ENCODE assay signal across 15 cellular contexts in genomic region chr1:196557797-196558196, GRCh38. TPM values are rescaled to one million over a fixed set of nuclear protein-coding genes. Genes with fewer than 3 reads are reported as not detected.
DNase-seq lines count a peak whose midpoint lies in the region; ATAC-seq and TF ChIP-seq lines count a peak whose summit lies in the region.
"Had no signal": no experiment of that assay in that cellular context is flagged by ENCODE, and none has a peak within 500 bp of the region (broad histone marks: within the 10 kb centered on the region; RNA-seq: fewer than 3 reads in every experiment).

No MANE protein-coding gene starts in this region.

- H3K27ac ChIP-seq in PC-3 (ENCODE audit: low read length): no peak overlapping the region
- peak overlapping the region; percentile 5 for H3K27ac ChIP-seq in left ventricle myocardium inferior (replicated peaks)
- no peak overlapping the region for H3K27ac ChIP-seq in subcutaneous abdominal adipose tissue (ENCODE audit: low read depth, low read length)
- H3K27ac ChIP-seq: C4-2B had no signal

- ATAC-seq in PC-3 (no peak), GM19035 (IDR thresholded peaks at IDR 0.05; ENCODE audit: unreplicated experiment) (no peak), HG03354 (IDR thresholded peaks at IDR 0.05; ENCODE audit: poor library complexity, severe bottlenecking, unreplicated experiment) (no peak)
- ATAC-seq: stimulated activated naive CD8-positive, alpha-beta T cell treated with anti-CD3 and anti-CD28 coated beads, Interleukin-15, Interleukin-2, amounts not matched to agents 100 U/mL and 50 U/mL, for 24 hours had no signal

- no peaks in the 10 kb centered on the region for H3K79me2 ChIP-seq in PC-3 (ENCODE audit: low read length)

- H2AFZ ChIP-seq in PC-3 (ENCODE audit: low read length): peak overlapping the region; percentile 64; the same call in 1 of the 2 replicates

- no peaks in the 10 kb centered on the region for H3K36me3 Mint-ChIP-seq in activated CD4-positive, alpha-beta memory T cell treated with anti-CD3 and anti-CD28 coated beads, Interleukin-2, amount 10 ng/mL, durations not matched to agents 7 days and 5 days (ENCODE audit: low read depth)

- no peaks in the 10 kb centered on the region for H3F3A ChIP-seq in PC-3 (ENCODE audit: low read length, unreplicated experiment)

- H3K27me3 Mint-ChIP-seq in activated CD4-positive, alpha-beta memory T cell treated with anti-CD3 and anti-CD28 coated beads, Interleukin-2, amount 10 ng/mL, durations not matched to agents 7 days and 5 days: no peaks in the 10 kb centered on the region

- H3K4me3 ChIP-seq in PC-3 (ENCODE audit: low read length) (peak overlapping the region; percentile 63), cardiac fibroblast (replicated peaks in 1 of 2; ENCODE audit: low read depth in 2 of 2, low read length in 2 of 2) (no peak overlapping the region), left ventricle myocardium inferior (peak overlapping the region; percentile 26), subcutaneous abdominal adipose tissue (ENCODE audit: low read depth in 1 of 5, low read length in 5 of 5) (peak overlapping the region in 3 of 5 donors; percentile 46 to 64 (median 53))

- H3K9me2 ChIP-seq in PC-3 (replicated peaks; ENCODE audit: low read length): no peaks in the 10 kb centered on the region

- intact Hi-C loops in PC-3 (cut with micrococcal nuclease): loop anchor here (10.0 kb wide), 1 partner anchor 153 kb away; no protein-coding TSS in a partner anchor
- intact Hi-C loops in left ventricle myocardium inferior (cut with micrococcal nuclease): no loop called here

- no peak for DNase-seq in PC-3
- DNase-seq in cardiac fibroblast (ENCODE audit: low read depth in 2 of 2): peak; percentile 11 to 60
- no peak for DNase-seq in left ventricle myocardium inferior
- no peak for DNase-seq in occipital lobe (lab: John Stamatoyannopoulos, UW)
- DNase-seq in activated CD4-positive, alpha-beta memory T cell treated with anti-CD3 and anti-CD28 coated beads, Interleukin-2, amount 10 ng/mL, durations not matched to agents 7 days and 5 days: no peak
- DNase-seq: activated effector memory CD4-positive, alpha-beta T cell treated with Interleukin-2 at 50 U/mL for 16 hours; cortex of kidney; esophagus squamous epithelium; NCI-H2081 treated with DMSO at 0.1 percent for 48 hours; stimulated activated naive CD8-positive, alpha-beta T cell treated with anti-CD3 and anti-CD28 coated beads, Interleukin-15, Interleukin-2, amounts not matched to agents 100 U/mL and 50 U/mL, for 24 hours had no signal

- CTCF ChIA-PET in PC-3 (lab: Charles Lee): no interaction called here
- CTCF ChIA-PET in activated CD4-positive, alpha-beta memory T cell treated with anti-CD3 and anti-CD28 coated beads, Interleukin-2, amount 10 ng/mL, durations not matched to agents 7 days and 5 days (lab: Charles Lee): no interaction called here

- H3K9me3 ChIP-seq in PC-3 (ENCODE audit: low read length): no peaks in the 10 kb centered on the region
- peaks cover 45% of the 10 kb centered on the region for H3K9me3 ChIP-seq in left ventricle myocardium inferior (replicated peaks)
- H3K9me3 ChIP-seq in subcutaneous abdominal adipose tissue (ENCODE audit: control insufficient read depth in 5 of 5, low read length in 5 of 5): peaks cover 0 to 2% (median 0%) of the 10 kb centered on the region in 5 donors
- H3K9me3 ChIP-seq: esophagus squamous epithelium had no signal

- peak overlapping the region; percentile 77; the same call in 1 of the 2 replicates for H3K4me2 ChIP-seq in PC-3 (ENCODE audit: low read length)

- H3K9ac ChIP-seq in PC-3 (ENCODE audit: low read length) (no peak overlapping the region), subcutaneous abdominal adipose tissue (ENCODE audit: low read length in 5 of 5) (no peak overlapping the region)

- no peak for TF ChIP-seq CTCF in PC-3 (conservative IDR thresholded peaks at IDR 0.05; ENCODE audit: low read depth, low read length)
- no peak for TF ChIP-seq CTCF in cardiac fibroblast (IDR thresholded peaks at IDR 0.05; ENCODE audit: low read depth, low read length)
- TF ChIP-seq CTCF in left ventricle myocardium inferior (IDR thresholded peaks at IDR 0.05; ENCODE audit: borderline replicate concordance): no peak

- H3K4me1 ChIP-seq in PC-3 (ENCODE audit: insufficient read depth, low read length): no peaks in the 10 kb centered on the region
- no peaks in the 10 kb centered on the region for H3K4me1 ChIP-seq in left ventricle myocardium inferior
- H3K4me1 ChIP-seq in subcutaneous abdominal adipose tissue (ENCODE audit: control insufficient read depth in 5 of 5, insufficient read depth in 5 of 5, low read length in 5 of 5): peaks cover 0 to 5% (median 2%) of the 10 kb centered on the region in 5 donors
- H3K4me1 ChIP-seq: esophagus squamous epithelium had no signal

- POLR2A ChIA-PET in PC-3 (lab: Charles Lee; ENCODE audit: unreplicated experiment): interaction anchor here (0.6 kb wide), 1 partner anchor 1820 kb away, joined by 24 read pairs; no protein-coding TSS in a partner anchor
- POLR2A ChIA-PET in activated CD4-positive, alpha-beta memory T cell treated with anti-CD3 and anti-CD28 coated beads, Interleukin-2, amount 10 ng/mL, durations not matched to agents 7 days and 5 days (lab: Charles Lee): no interaction called here

- no peaks in the 10 kb centered on the region for H4K20me1 ChIP-seq in PC-3 (ENCODE audit: low read length)

- BruUV-seq in PC-3 (replicated peaks; lab: Mats Ljungman, UMichigan): no TSS peak

- H3K36me3 ChIP-seq in PC-3 (ENCODE audit: low read depth, low read length) (no peaks in the 10 kb centered on the region), left ventricle myocardium inferior (no peaks in the 10 kb centered on the region), subcutaneous abdominal adipose tissue (ENCODE audit: control insufficient read depth in 5 of 5, insufficient read depth in 5 of 5, low read length in 5 of 5) (no peaks in the 10 kb centered on the region)
- H3K36me3 ChIP-seq: esophagus squamous epithelium had no signal

- peaks cover 2% of the 10 kb centered on the region for H3K9me3 Mint-ChIP-seq in activated CD4-positive, alpha-beta memory T cell treated with anti-CD3 and anti-CD28 coated beads, Interleukin-2, amount 10 ng/mL, durations not matched to agents 7 days and 5 days

- no peaks in the 10 kb centered on the region for H3K4me1 Mint-ChIP-seq in activated CD4-positive, alpha-beta memory T cell treated with anti-CD3 and anti-CD28 coated beads, Interleukin-2, amount 10 ng/mL, durations not matched to agents 7 days and 5 days

- no peak overlapping the region for H3K27ac Mint-ChIP-seq in activated CD4-positive, alpha-beta memory T cell treated with anti-CD3 and anti-CD28 coated beads, Interleukin-2, amount 10 ng/mL, durations not matched to agents 7 days and 5 days
- H3K27ac Mint-ChIP-seq: T-helper 1 cell treated with Interleukin-12 subunit alpha and Interleukin-12 subunit beta and Interleukin-4 antibody, amounts not matched to agents 30 μg/mL and 1 μg/mL, for 36 hours had no signal

- H3K4me3 Mint-ChIP-seq in activated CD4-positive, alpha-beta memory T cell treated with anti-CD3 and anti-CD28 coated beads, Interleukin-2, amount 10 ng/mL, durations not matched to agents 7 days and 5 days: no peak overlapping the region
- H3K4me3 Mint-ChIP-seq: T-helper 1 cell treated with Interleukin-12 subunit alpha and Interleukin-12 subunit beta and Interleukin-4 antibody, amounts not matched to agents 30 μg/mL and 1 μg/mL, for 36 hours had no signal

- H3K27me3 ChIP-seq in PC-3 (ENCODE audit: low read length) (no peaks in the 10 kb centered on the region), left ventricle myocardium inferior (ENCODE audit: low read depth) (no peaks in the 10 kb centered on the region), subcutaneous abdominal adipose tissue (ENCODE audit: control insufficient read depth in 5 of 5, insufficient read depth in 4 of 5, low read length in 5 of 5) (no peaks in the 10 kb centered on the region)
- H3K27me3 ChIP-seq: esophagus squamous epithelium had no signal

RNA-seq across cellular contexts. Expression of gene KCNT2, which starts 50.4 kb away (rescaled TPM):
- total RNA-seq in PC-3 (2014; rRNA removed): 0.26 and 0.69 TPM in 2 replicates
- 0.60 TPM for total RNA-seq in left ventricle myocardium inferior
- total RNA-seq in occipital lobe: 50.1 TPM
- not detected for total RNA-seq in activated CD4-positive, alpha-beta memory T cell treated with anti-CD3 and anti-CD28 coated beads, Interleukin-2, amount 10 ng/mL, durations not matched to agents 7 days and 5 days

Comparison
In these comparisons a context has a peak if more than half of its experiments do, and no peak if none do; other contexts are left out.
1. DNase-seq: peak in cardiac fibroblast (2 of 2); none in PC-3 (single experiment), left ventricle myocardium inferior (single experiment), occipital lobe (single experiment) and activated CD4-positive, alpha-beta memory T cell treated with anti-CD3 and anti-CD28 coated beads, Interleukin-2, amount 10 ng/mL, durations not matched to agents 7 days and 5 days (single experiment).
2. H3K4me3 ChIP-seq: peak in PC-3 (single experiment), left ventricle myocardium inferior (single experiment) and subcutaneous abdominal adipose tissue (3 of 5); none in cardiac fibroblast (0 of 2).
3. RNA of gene KCNT2, which starts 50.4 kb away (total RNA-seq): 50.1 TPM in occipital lobe (single experiment); 0.60 TPM in left ventricle myocardium inferior (single experiment), 0.26 to 0.69 TPM in PC-3 and not detected in activated CD4-positive, alpha-beta memory T cell treated with anti-CD3 and anti-CD28 coated beads, Interleukin-2, amount 10 ng/mL, durations not matched to agents 7 days and 5 days; every median in the first group is over 10 times any median in the second.